Comparison of ENCODE assay signal across 20 cellular contexts in the genomic region with DNA sequence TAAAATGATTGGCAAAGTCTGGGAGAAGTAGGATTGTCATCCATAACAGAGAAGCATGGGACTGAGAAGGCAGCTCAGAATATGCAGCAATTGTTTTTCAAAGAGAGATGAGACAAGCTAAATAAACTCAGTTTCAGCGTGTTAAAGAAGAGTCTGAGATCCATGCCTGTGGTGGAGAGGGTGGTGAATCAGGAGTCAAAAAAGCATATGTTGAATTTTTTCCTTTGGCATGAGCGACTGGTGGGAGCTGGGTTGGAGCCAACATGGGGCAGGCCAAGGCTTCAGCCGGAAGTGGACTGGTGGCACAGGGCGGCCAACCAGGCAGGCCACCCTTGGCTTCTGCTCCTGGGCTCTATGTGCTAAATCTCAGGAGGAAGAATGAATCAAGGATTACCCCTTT.
DNase-seq lines count a peak whose midpoint lies in the region; ATAC-seq and TF ChIP-seq lines count a peak whose summit lies in the region.
"Had no signal": no experiment of that assay in that cellular context is flagged by ENCODE, and none has a peak within 500 bp of the region (broad histone marks: within the 10 kb centered on the region; RNA-seq: fewer than 3 reads in every experiment).

No MANE protein-coding gene starts in this region.

- BruUV-seq in OCI-LY7 (replicated peaks; lab: Mats Ljungman, UMichigan), result no TSS peak

- 79 to 93% methylated on average over 1 to 4 of the region's 4 CpGs for WGBS in endodermal cell (ENCODE audit: insufficient coverage in 1 of 2, insufficient read length in 1 of 2), 2 experiments
- WGBS in right lobe of liver (ENCODE audit: insufficient coverage, low coverage, low lambda C conversion rate, missing lambda C conversion rate), result 76% methylated on average over 4 of the region's 4 CpGs

- H3K4me3 Mint-ChIP-seq in endodermal cell (no peak overlapping the region), osteocyte (ENCODE audit: unreplicated experiment) (peak overlapping the region; percentile 4)
- H3K4me3 Mint-ChIP-seq: activated CD4-positive, alpha-beta T cell treated with anti-CD3 and anti-CD28 coated beads for 36 hours; activated naive CD8-positive, alpha-beta T cell; brain; CD4-positive, alpha-beta T cell; stimulated activated effector memory CD8-positive, alpha-beta T cell treated with anti-CD3 and anti-CD28 coated beads, Interleukin-12 subunit alpha, Interleukin-12 subunit beta, amount 100 ng/mL, for 72 hours had no signal

- H3K27ac Mint-ChIP-seq in endodermal cell, result peak overlapping the region; percentile 69
- H3K27ac Mint-ChIP-seq in osteocyte (ENCODE audit: unreplicated experiment), result peak overlapping the region; percentile 92
- H3K27ac Mint-ChIP-seq: activated CD4-positive, alpha-beta T cell treated with anti-CD3 and anti-CD28 coated beads for 36 hours; activated naive CD8-positive, alpha-beta T cell; brain; CD4-positive, alpha-beta T cell; stimulated activated effector memory CD8-positive, alpha-beta T cell treated with anti-CD3 and anti-CD28 coated beads, Interleukin-12 subunit alpha, Interleukin-12 subunit beta, amount 100 ng/mL, for 72 hours had no signal

- intact Hi-C loops in right lobe of liver (cut with DNase I) (no loop called here), OCI-LY7 (cut with micrococcal nuclease; ENCODE audit: unreplicated experiment) (no loop called here)

- CTCF ChIA-PET in OCI-LY7 (lab: Charles Lee; ENCODE audit: unreplicated experiment), result no interaction called here

- no peak for ATAC-seq in HG03025 (IDR thresholded peaks at IDR 0.05; ENCODE audit: low FRiP score, unreplicated experiment)
- ATAC-seq in right lobe of liver, result no peak
- ATAC-seq: activated CD4-positive, alpha-beta T cell treated with anti-CD3 and anti-CD28 coated beads for 36 hours; stimulated activated effector memory CD8-positive, alpha-beta T cell treated with anti-CD3 and anti-CD28 coated beads, Interleukin-12 subunit alpha, Interleukin-12 subunit beta, amount 100 ng/mL, for 72 hours had no signal

- POLR2A ChIA-PET in OCI-LY7 (lab: Charles Lee), result no interaction called here

- H3K4me1 ChIP-seq in endodermal cell (ENCODE audit: control insufficient read depth, insufficient read depth, low read length) (peaks cover 31% of the 10 kb centered on the region), right lobe of liver (no peaks in the 10 kb centered on the region), OCI-LY7 (ENCODE audit: insufficient read depth, low read length, poor library complexity, severe bottlenecking) (no peaks in the 10 kb centered on the region)
- H3K4me1 ChIP-seq: colonic mucosa had no signal

- H3K36me3 Mint-ChIP-seq in endodermal cell (ENCODE audit: low read depth), result no peaks in the 10 kb centered on the region
- no peaks in the 10 kb centered on the region for H3K36me3 Mint-ChIP-seq in osteocyte (ENCODE audit: unreplicated experiment)
- H3K36me3 Mint-ChIP-seq: activated naive CD8-positive, alpha-beta T cell; brain; stimulated activated effector memory CD8-positive, alpha-beta T cell treated with anti-CD3 and anti-CD28 coated beads, Interleukin-12 subunit alpha, Interleukin-12 subunit beta, amount 100 ng/mL, for 72 hours had no signal

- no peak overlapping the region for H3K4me2 ChIP-seq in OCI-LY7 (ENCODE audit: low read length)

- H2AFZ ChIP-seq in OCI-LY7 (ENCODE audit: low read length), result no peak overlapping the region

- H3K27me3 ChIP-seq in endodermal cell (ENCODE audit: control insufficient read depth, insufficient read depth, low read length, poor library complexity, severe bottlenecking), result no peaks in the 10 kb centered on the region
- no peaks in the 10 kb centered on the region for H3K27me3 ChIP-seq in right lobe of liver
- H3K27me3 ChIP-seq: colonic mucosa, sigmoid colon had no signal

- DNase-seq in AG10803 (ENCODE audit: low read depth) (peak; percentile 74), M059J (ENCODE audit: low read depth) (peak; percentile 86), endodermal cell (no peak), osteocyte (ENCODE audit: extremely low spot score, unreplicated experiment) (no peak), HPDE6-E6E7 (ENCODE audit: extremely low spot score) (no peak), right lobe of liver (no peak), OCI-LY7 (ENCODE audit: low spot score) (no peak)
- DNase-seq: activated CD4-positive, alpha-beta T cell treated with anti-CD3 and anti-CD28 coated beads for 36 hours; CD4-positive, alpha-beta T cell; colonic mucosa; DMS53; left ventricle myocardium superior; NCI-H2171 treated with DMSO at 0.1 percent for 48 hours; NCI-H748 treated with DMSO at 0.1 percent for 48 hours; Right ventricle myocardium superior; sigmoid colon had no signal

- no peak overlapping the region for H3K9ac ChIP-seq in endodermal cell (ENCODE audit: extremely low read depth, low read length, poor library complexity, severe bottlenecking)

- no peak for TF ChIP-seq POLR2A in right lobe of liver (IDR thresholded peaks at IDR 0.05)

- H3K9me3 ChIP-seq in endodermal cell (ENCODE audit: control insufficient read depth, low read length) (peaks cover 14% of the 10 kb centered on the region), right lobe of liver (no peaks in the 10 kb centered on the region), OCI-LY7 (ENCODE audit: low read length) (no peaks in the 10 kb centered on the region)
- H3K9me3 ChIP-seq: colonic mucosa, sigmoid colon had no signal

- no peak for TF ChIP-seq CTCF in AG10803 (conservative IDR thresholded peaks at IDR 0.05; ENCODE audit: low read length)
- no peak for TF ChIP-seq CTCF in endodermal cell (conservative IDR thresholded peaks at IDR 0.05)
- no peak for TF ChIP-seq CTCF in osteocyte (IDR thresholded peaks at IDR 0.05)
- no peak for TF ChIP-seq CTCF in right lobe of liver (IDR thresholded peaks at IDR 0.05)
- TF ChIP-seq CTCF in OCI-LY7 (conservative IDR thresholded peaks at IDR 0.05; ENCODE audit: low read length), result no peak

- no peaks in the 10 kb centered on the region for H3K79me2 ChIP-seq in OCI-LY7 (ENCODE audit: insufficient read depth, low read depth, low read length)

- H3K36me3 ChIP-seq in endodermal cell (ENCODE audit: control insufficient read depth, insufficient read depth, low read length), result no peaks in the 10 kb centered on the region
- H3K36me3 ChIP-seq in right lobe of liver, result no peaks in the 10 kb centered on the region
- H3K36me3 ChIP-seq in OCI-LY7 (ENCODE audit: insufficient read depth, low read length), result no peaks in the 10 kb centered on the region
- H3K36me3 ChIP-seq: colonic mucosa, sigmoid colon had no signal

- H3K9me2 ChIP-seq in OCI-LY7 (ENCODE audit: insufficient read depth, low read length), result no peaks in the 10 kb centered on the region

- H3K4me1 Mint-ChIP-seq in endodermal cell (peaks cover 51% of the 10 kb centered on the region), osteocyte (ENCODE audit: unreplicated experiment) (peaks cover 45% of the 10 kb centered on the region)
- H3K4me1 Mint-ChIP-seq: activated CD4-positive, alpha-beta T cell treated with anti-CD3 and anti-CD28 coated beads for 36 hours; stimulated activated effector memory CD8-positive, alpha-beta T cell treated with anti-CD3 and anti-CD28 coated beads, Interleukin-12 subunit alpha, Interleukin-12 subunit beta, amount 100 ng/mL, for 72 hours had no signal

- H3K27me3 Mint-ChIP-seq in endodermal cell (ENCODE audit: insufficient read depth) (no peaks in the 10 kb centered on the region), osteocyte (ENCODE audit: unreplicated experiment) (no peaks in the 10 kb centered on the region)
- H3K27me3 Mint-ChIP-seq: brain had no signal

- peaks cover 12% of the 10 kb centered on the region for H3K9me3 Mint-ChIP-seq in endodermal cell
- H3K9me3 Mint-ChIP-seq in osteocyte (ENCODE audit: unreplicated experiment), result no peaks in the 10 kb centered on the region
- H3K9me3 Mint-ChIP-seq: brain; CD4-positive, alpha-beta T cell; stimulated activated effector memory CD8-positive, alpha-beta T cell treated with anti-CD3 and anti-CD28 coated beads, Interleukin-12 subunit alpha, Interleukin-12 subunit beta, amount 100 ng/mL, for 72 hours had no signal

- no peaks in the 10 kb centered on the region for H4K20me1 ChIP-seq in OCI-LY7 (ENCODE audit: insufficient read depth, low read length)

- H3K27ac ChIP-seq in endodermal cell (ENCODE audit: low read depth, low read length) (no peak overlapping the region), right lobe of liver (no peak overlapping the region), OCI-LY7 (ENCODE audit: low read depth, low read length, poor library complexity, severe bottlenecking) (no peak overlapping the region)
- H3K27ac ChIP-seq: colonic mucosa, sigmoid colon had no signal

- H3K4me3 ChIP-seq in AG10803 (ENCODE audit: low read length), result no peak overlapping the region
- peak overlapping the region; percentile 20 for H3K4me3 ChIP-seq in endodermal cell (ENCODE audit: low read length)
- H3K4me3 ChIP-seq in right lobe of liver, result no peak overlapping the region
- no peak overlapping the region for H3K4me3 ChIP-seq in OCI-LY7 (ENCODE audit: low read depth, low read length, poor library complexity, severe bottlenecking)
- H3K4me3 ChIP-seq: colonic mucosa, sigmoid colon had no signal

Comparison
In these comparisons a context has a peak if more than half of its experiments do, and no peak if none do; other contexts are left out.
1. DNase-seq: peak in AG10803 (single experiment) and M059J (single experiment); none in endodermal cell (single experiment), osteocyte (single experiment), HPDE6-E6E7 (single experiment), right lobe of liver (0 of 3) and OCI-LY7 (single experiment).